In the genomic region with DNA sequence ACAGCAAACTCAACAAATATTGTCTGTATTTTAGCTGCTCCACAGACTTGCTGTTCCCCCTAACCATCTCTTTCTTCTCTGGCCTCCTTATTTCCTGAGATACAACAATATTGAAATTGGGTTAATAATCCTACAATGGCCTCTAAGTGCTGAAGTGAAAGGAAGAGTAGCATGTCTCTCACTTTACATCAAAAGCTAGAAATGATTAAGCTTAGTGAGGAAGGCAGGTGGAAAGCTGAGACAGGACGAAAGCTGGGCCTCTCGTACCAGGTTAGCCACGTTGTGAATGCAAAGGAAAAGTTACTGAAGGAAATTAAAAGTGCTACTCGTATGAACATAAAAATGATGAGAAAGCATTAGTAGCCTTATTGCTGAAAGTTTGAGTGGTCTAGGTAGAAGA, we compare ENCODE assay signal across 11 cellular contexts.
DNase-seq lines count a peak whose midpoint lies in the region; ATAC-seq and TF ChIP-seq lines count a peak whose summit lies in the region.
"Had no signal": no experiment of that assay in that cellular context is flagged by ENCODE, and none has a peak within 500 bp of the region (broad histone marks: within the 10 kb centered on the region; RNA-seq: fewer than 3 reads in every experiment).

No MANE protein-coding gene starts in this region.

- H3K4me3 Mint-ChIP-seq in activated T-helper 1 cell treated with anti-CD3 and anti-CD28 coated beads, Interleukin-12 subunit alpha, Interleukin-12 subunit beta, Interleukin-2, Interleukin-4 antibody, amounts not matched to agents 30 ng/mL and 10 ng/mL and 1 ng/mL, durations not matched to agents 14 hours and 24 hours and 36 hours, result no peak overlapping the region

- peaks cover 42% of the 10 kb centered on the region for H3K36me3 Mint-ChIP-seq in activated T-helper 1 cell treated with anti-CD3 and anti-CD28 coated beads, Interleukin-12 subunit alpha, Interleukin-12 subunit beta, Interleukin-2, Interleukin-4 antibody, amounts not matched to agents 30 ng/mL and 10 ng/mL and 1 ng/mL, durations not matched to agents 14 hours and 24 hours and 36 hours (ENCODE audit: low read depth)

- peak overlapping the region; percentile 31 for H3K27ac Mint-ChIP-seq in activated T-helper 1 cell treated with anti-CD3 and anti-CD28 coated beads, Interleukin-12 subunit alpha, Interleukin-12 subunit beta, Interleukin-2, Interleukin-4 antibody, amounts not matched to agents 30 ng/mL and 10 ng/mL and 1 ng/mL, durations not matched to agents 14 hours and 24 hours and 36 hours

- no peaks in the 10 kb centered on the region for H3K27me3 Mint-ChIP-seq in activated T-helper 1 cell treated with anti-CD3 and anti-CD28 coated beads, Interleukin-12 subunit alpha, Interleukin-12 subunit beta, Interleukin-2, Interleukin-4 antibody, amounts not matched to agents 30 ng/mL and 10 ng/mL and 1 ng/mL, durations not matched to agents 14 hours and 24 hours and 36 hours (ENCODE audit: insufficient read depth)

- peaks cover 30% of the 10 kb centered on the region for H3K4me1 Mint-ChIP-seq in activated T-helper 1 cell treated with anti-CD3 and anti-CD28 coated beads, Interleukin-12 subunit alpha, Interleukin-12 subunit beta, Interleukin-2, Interleukin-4 antibody, amounts not matched to agents 30 ng/mL and 10 ng/mL and 1 ng/mL, durations not matched to agents 14 hours and 24 hours and 36 hours (ENCODE audit: low read depth)

- DNase-seq in activated T-helper 1 cell treated with anti-CD3 and anti-CD28 coated beads, Interleukin-12 subunit alpha, Interleukin-12 subunit beta, Interleukin-2, Interleukin-4 antibody, amounts not matched to agents 30 ng/mL and 10 ng/mL and 1 ng/mL, durations not matched to agents 14 hours and 24 hours and 36 hours (ENCODE audit: low spot score), result no peak
- DNase-seq in COR-L47 (lab: John Stamatoyannopoulos, UW), result no peak
- no peak for DNase-seq in GM13977 (ENCODE audit: low spot score)
- no peak for DNase-seq in erythroblast (lab: John Stamatoyannopoulos, UW)
- DNase-seq: left cardiac atrium, pancreas, Right ventricle myocardium superior had no signal

- intact Hi-C loops in activated T-helper 1 cell treated with anti-CD3 and anti-CD28 coated beads, Interleukin-12 subunit alpha, Interleukin-12 subunit beta, Interleukin-2, Interleukin-4 antibody, amounts not matched to agents 30 ng/mL and 10 ng/mL and 1 ng/mL, durations not matched to agents 14 hours and 24 hours and 36 hours (cut with micrococcal nuclease), result loop anchor here (2.0 to 10.0 kb wide), 3 partner anchors 16 to 110 kb away; a partner anchor contains a TSS

- ATAC-seq in GM18508 (IDR thresholded peaks at IDR 0.05; ENCODE audit: insufficient read depth, unreplicated experiment) (peak; percentile 65), GM19452 (IDR thresholded peaks at IDR 0.05; ENCODE audit: unreplicated experiment) (peak; percentile 75), HG03064 (IDR thresholded peaks at IDR 0.05; ENCODE audit: low read depth, unreplicated experiment) (peak; percentile 55), GM19455 (IDR thresholded peaks at IDR 0.05; ENCODE audit: unreplicated experiment) (no peak)
- ATAC-seq: left cardiac atrium, pancreas had no signal

- in situ Hi-C loops in GM13977 (cut with MboI; ENCODE audit: low pct_unique_long_range_greater_than_20kb, low sequenced_read_pairs, unreplicated experiment), result no loop called here

- no peaks in the 10 kb centered on the region for H3K9me3 Mint-ChIP-seq in activated T-helper 1 cell treated with anti-CD3 and anti-CD28 coated beads, Interleukin-12 subunit alpha, Interleukin-12 subunit beta, Interleukin-2, Interleukin-4 antibody, amounts not matched to agents 30 ng/mL and 10 ng/mL and 1 ng/mL, durations not matched to agents 14 hours and 24 hours and 36 hours

- no peak for TF ChIP-seq CTCF in GM13977 (IDR thresholded peaks at IDR 0.05; ENCODE audit: extremely low read depth, insufficient read depth, missing control alignments)

- TF ChIP-seq POLR2A in erythroblast (IDR thresholded peaks at IDR 0.05; ENCODE audit: low read length), result no peak
